ENCODE assay signal across 14 cellular contexts in the genomic region with DNA sequence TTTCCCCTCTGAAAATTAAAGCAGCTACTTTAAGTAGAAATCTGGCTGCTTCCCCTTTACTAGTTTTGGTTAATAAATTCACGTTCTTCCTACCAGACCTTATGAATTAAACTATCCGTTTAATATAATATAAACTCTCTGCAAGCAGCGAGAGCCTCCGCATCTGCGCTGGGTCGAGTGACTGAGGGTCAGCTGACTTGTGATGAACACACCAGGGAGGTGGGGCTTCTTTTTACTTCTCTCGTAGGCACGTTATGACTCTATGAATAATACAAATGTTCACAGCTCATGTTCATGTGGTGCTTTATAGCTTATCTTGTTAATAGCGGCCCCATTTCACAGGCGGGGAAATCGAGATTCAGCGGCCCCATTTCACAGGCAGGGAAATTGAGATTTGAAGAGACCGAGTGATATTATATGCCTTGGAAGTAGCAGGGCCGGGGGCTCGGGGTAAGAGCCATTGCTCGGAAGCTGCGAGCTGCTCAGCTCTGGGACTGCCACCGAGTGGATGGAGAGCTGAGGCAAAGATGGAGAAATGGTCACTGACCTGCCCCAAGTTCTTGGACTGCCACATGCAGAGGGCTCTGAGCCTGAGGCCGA. TPM values are rescaled to one million over a fixed set of nuclear protein-coding genes. Genes with fewer than 3 reads are reported as not detected.
DNase-seq lines count a peak whose midpoint lies in the region; ATAC-seq and TF ChIP-seq lines count a peak whose summit lies in the region.
"Had no signal": no experiment of that assay in that cellular context is flagged by ENCODE, and none has a peak within 500 bp of the region (broad histone marks: within the 10 kb centered on the region; RNA-seq: fewer than 3 reads in every experiment).

No MANE protein-coding gene starts in this region.

- intact Hi-C loops in vagina (cut with DNase I) = no loop called here

- peaks cover 36% of the 10 kb centered on the region for H3K4me1 Mint-ChIP-seq in activated naive CD8-positive, alpha-beta T cell treated with anti-CD3 and anti-CD28 coated beads for 36 hours
- peaks cover 41% of the 10 kb centered on the region for H3K4me1 Mint-ChIP-seq in activated naive CD8-positive, alpha-beta T cell treated with anti-CD3 and anti-CD28 coated beads, Interleukin-2, amount 50 U/mL, for 24 hours
- peaks cover 21% of the 10 kb centered on the region for H3K4me1 Mint-ChIP-seq in memory B cell

- peaks cover 2% of the 10 kb centered on the region for H3K36me3 Mint-ChIP-seq in activated naive CD8-positive, alpha-beta T cell treated with anti-CD3 and anti-CD28 coated beads for 36 hours
- no peaks in the 10 kb centered on the region for H3K36me3 Mint-ChIP-seq in activated naive CD8-positive, alpha-beta T cell treated with anti-CD3 and anti-CD28 coated beads, Interleukin-2, amount 50 U/mL, for 24 hours (ENCODE audit: low read depth)
- no peaks in the 10 kb centered on the region for H3K36me3 Mint-ChIP-seq in memory B cell
- H3K36me3 Mint-ChIP-seq: mesothelial cell of epicardium had no signal

- TF ChIP-seq POLR2A in vagina (IDR thresholded peaks at IDR 0.05) = no peak

- peaks cover 10% of the 10 kb centered on the region for H3K4me1 ChIP-seq in adipocyte (ENCODE audit: control insufficient read depth, insufficient read depth, low read length)
- H3K4me1 ChIP-seq in vagina = peaks cover 18% of the 10 kb centered on the region

- no peak for DNase-seq in activated naive CD8-positive, alpha-beta T cell treated with anti-CD3 and anti-CD28 coated beads for 36 hours
- no peak for DNase-seq in activated naive CD8-positive, alpha-beta T cell treated with anti-CD3 and anti-CD28 coated beads, Interleukin-2, amount 50 U/mL, for 24 hours
- DNase-seq in adipocyte (ENCODE audit: low read depth) (peak; percentile 35), memory B cell (ENCODE audit: low spot score in 2 of 2) (no peak), vagina (ENCODE audit: extremely low spot score in 2 of 2) (no peak), NCI-H226 (no peak), UCSD-AML1 (lab: John Stamatoyannopoulos, UW; ENCODE audit: unreplicated experiment) (no peak)
- DNase-seq: activated CD8-positive, alpha-beta memory T cell treated with anti-CD3 and anti-CD28 coated beads, Interleukin-2, amount 50 U/mL, for 48 hours had no signal

- H3K36me3 ChIP-seq in adipocyte (ENCODE audit: control insufficient read depth, insufficient read depth, low read length, severe bottlenecking) (no peaks in the 10 kb centered on the region), vagina (no peaks in the 10 kb centered on the region)

- H3K27ac ChIP-seq in vagina = peak overlapping the region; percentile 43

- TF ChIP-seq CTCF in vagina (IDR thresholded peaks at IDR 0.05) = no peak

- H3K4me3 Mint-ChIP-seq in activated naive CD8-positive, alpha-beta T cell treated with anti-CD3 and anti-CD28 coated beads for 36 hours = no peak overlapping the region
- H3K4me3 Mint-ChIP-seq in activated naive CD8-positive, alpha-beta T cell treated with anti-CD3 and anti-CD28 coated beads, Interleukin-2, amount 50 U/mL, for 24 hours = no peak overlapping the region
- peak overlapping the region; percentile 22 for H3K4me3 Mint-ChIP-seq in memory B cell
- H3K4me3 Mint-ChIP-seq: mesothelial cell of epicardium had no signal

- no peaks in the 10 kb centered on the region for H3K9me3 Mint-ChIP-seq in activated naive CD8-positive, alpha-beta T cell treated with anti-CD3 and anti-CD28 coated beads for 36 hours
- H3K9me3 Mint-ChIP-seq in activated naive CD8-positive, alpha-beta T cell treated with anti-CD3 and anti-CD28 coated beads, Interleukin-2, amount 50 U/mL, for 24 hours = no peaks in the 10 kb centered on the region
- H3K9me3 Mint-ChIP-seq in memory B cell = no peaks in the 10 kb centered on the region
- H3K9me3 Mint-ChIP-seq: mesothelial cell of epicardium had no signal

- ATAC-seq in activated naive CD8-positive, alpha-beta T cell treated with anti-CD3 and anti-CD28 coated beads, Interleukin-2, amount 50 U/mL, for 24 hours = no peak
- ATAC-seq in memory B cell (ENCODE audit: low read depth) (peak; percentile 21), HG02970 (IDR thresholded peaks at IDR 0.05; ENCODE audit: low FRiP score, unreplicated experiment) (no peak)
- ATAC-seq: GM12878 had no signal

- H3K27me3 Mint-ChIP-seq in activated naive CD8-positive, alpha-beta T cell treated with anti-CD3 and anti-CD28 coated beads for 36 hours = peaks cover 50% of the 10 kb centered on the region
- H3K27me3 Mint-ChIP-seq in activated naive CD8-positive, alpha-beta T cell treated with anti-CD3 and anti-CD28 coated beads, Interleukin-2, amount 50 U/mL, for 24 hours = peaks cover 12% of the 10 kb centered on the region
- peaks cover 39% of the 10 kb centered on the region for H3K27me3 Mint-ChIP-seq in memory B cell

- H3K9me3 ChIP-seq in adipocyte (ENCODE audit: control insufficient read depth, low read length) = no peaks in the 10 kb centered on the region
- H3K9me3 ChIP-seq in vagina = no peaks in the 10 kb centered on the region

- peak overlapping the region; percentile 62 for H3K27ac Mint-ChIP-seq in activated naive CD8-positive, alpha-beta T cell treated with anti-CD3 and anti-CD28 coated beads for 36 hours
- H3K27ac Mint-ChIP-seq in activated naive CD8-positive, alpha-beta T cell treated with anti-CD3 and anti-CD28 coated beads, Interleukin-2, amount 50 U/mL, for 24 hours = no peak overlapping the region
- H3K27ac Mint-ChIP-seq in memory B cell = no peak overlapping the region
- H3K27ac Mint-ChIP-seq: mesothelial cell of epicardium had no signal

- H3K27me3 ChIP-seq in adipocyte (replicated peaks; ENCODE audit: control insufficient read depth, insufficient read depth, low read length) (peaks cover 43% of the 10 kb centered on the region), vagina (no peaks in the 10 kb centered on the region)

- peak overlapping the region; percentile 26 for H3K9ac ChIP-seq in adipocyte (ENCODE audit: low read length)

- H3K4me3 ChIP-seq in adipocyte (ENCODE audit: low read length) = peak overlapping the region; percentile 68
- H3K4me3 ChIP-seq in vagina = peak overlapping the region; percentile 12 to 29
- H3K4me3 ChIP-seq: GM12878, smooth muscle cell had no signal

RNA-seq across cellular contexts. Expression of a gene that starts 8.3 kb away (rescaled TPM):
- total RNA-seq in activated naive CD8-positive, alpha-beta T cell treated with anti-CD3 and anti-CD28 coated beads for 36 hours = under 1 TPM; 0.08 to 0.14 TPM
- total RNA-seq in vagina = 36.1 TPM
- total RNA-seq: chondrocyte, SK-MEL-5, smooth muscle cell had no signal

Comparison
In these comparisons a context has a peak if more than half of its experiments do, and no peak if none do; other contexts are left out.
1. RNA of a gene that starts 8.3 kb away (total RNA-seq): 36.1 TPM in vagina (single experiment); 0.08 to 0.14 TPM in activated naive CD8-positive, alpha-beta T cell treated with anti-CD3 and anti-CD28 coated beads for 36 hours; every median in the first group is over 10 times any median in the second.